In the genomic region with DNA sequence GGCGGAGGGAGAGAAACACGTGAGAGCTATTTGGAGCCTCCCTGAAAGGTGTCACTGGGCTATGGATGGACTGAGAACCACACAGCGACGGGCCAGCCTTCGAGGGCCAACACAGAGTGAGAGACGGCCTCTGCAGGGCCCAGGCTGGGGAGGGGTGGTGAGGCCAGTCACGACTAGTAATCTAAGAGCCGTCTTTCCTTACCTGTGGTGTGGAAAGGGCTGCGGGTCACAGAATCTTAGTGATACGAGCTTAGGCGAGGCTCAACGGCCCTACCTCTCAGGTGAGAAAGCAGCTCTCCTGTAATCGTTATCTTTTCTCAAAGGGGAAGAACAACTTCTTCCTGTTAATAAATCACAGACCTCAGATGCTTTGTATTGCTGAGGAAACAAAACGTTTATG, we compare ENCODE assay signal across 1 cellular context.
TF ChIP-seq lines count a peak whose summit lies in the region.

No MANE protein-coding gene starts in this region.

TF ChIP-seq in K562, 482 proteins besides CTCF, POLR2A, EP300 and RAD21:
- TF ChIP-seq BRCA1 (IDR thresholded peaks at IDR 0.05) (no peak), BRCA1 (CRISPR knock-in tag; IDR thresholded peaks at IDR 0.05) (no peak), GATA2 (CRISPR knock-in tag; IDR thresholded peaks at IDR 0.05) (no peak), SRSF1 (IDR thresholded peaks at IDR 0.05; ENCODE audit: low read depth, low read length) (no peak), POLR3A (IDR thresholded peaks at IDR 0.05; ENCODE audit: borderline replicate concordance, extremely low read depth, insufficient read depth, insufficient read length) (no peak), ZC3H4 (CRISPR knock-in tag; IDR thresholded peaks at IDR 0.05; ENCODE audit: borderline replicate concordance) (no peak), NR2C2 (CRISPR knock-in tag; IDR thresholded peaks at IDR 0.05) (no peak), NR2C2 (tag; IDR thresholded peaks at IDR 0.05) (no peak), ZFX (CRISPR knock-in tag; IDR thresholded peaks at IDR 0.05) (no peak), ZSCAN29 (IDR thresholded peaks at IDR 0.05) (no peak), POLR2B (IDR thresholded peaks at IDR 0.05; ENCODE audit: low read depth, partially characterized antibody) (no peak), MAFK (IDR thresholded peaks at IDR 0.05; ENCODE audit: low read length) (no peak), HNRNPUL1 (IDR thresholded peaks at IDR 0.05; ENCODE audit: low read length) (no peak), ZEB2 (IDR thresholded peaks at IDR 0.05) (no peak), CCAR2 (IDR thresholded peaks at IDR 0.05; ENCODE audit: low read depth, low read length) (no peak), FOXJ3 (CRISPR knock-in tag; IDR thresholded peaks at IDR 0.05) (no peak), SMAD4 (CRISPR knock-in tag; conservative IDR thresholded peaks at IDR 0.05) (no peak), CBX8 (IDR thresholded peaks at IDR 0.05; ENCODE audit: borderline replicate concordance, extremely low read depth, low read depth, low read length, poor library complexity, severe bottlenecking) (no peak), PTBP1 (IDR thresholded peaks at IDR 0.05; ENCODE audit: low read depth, low read length) (no peak), ZNF551 (CRISPR knock-in tag; IDR thresholded peaks at IDR 0.05) (no peak)
- TF ChIP-seq, protein P1, sequence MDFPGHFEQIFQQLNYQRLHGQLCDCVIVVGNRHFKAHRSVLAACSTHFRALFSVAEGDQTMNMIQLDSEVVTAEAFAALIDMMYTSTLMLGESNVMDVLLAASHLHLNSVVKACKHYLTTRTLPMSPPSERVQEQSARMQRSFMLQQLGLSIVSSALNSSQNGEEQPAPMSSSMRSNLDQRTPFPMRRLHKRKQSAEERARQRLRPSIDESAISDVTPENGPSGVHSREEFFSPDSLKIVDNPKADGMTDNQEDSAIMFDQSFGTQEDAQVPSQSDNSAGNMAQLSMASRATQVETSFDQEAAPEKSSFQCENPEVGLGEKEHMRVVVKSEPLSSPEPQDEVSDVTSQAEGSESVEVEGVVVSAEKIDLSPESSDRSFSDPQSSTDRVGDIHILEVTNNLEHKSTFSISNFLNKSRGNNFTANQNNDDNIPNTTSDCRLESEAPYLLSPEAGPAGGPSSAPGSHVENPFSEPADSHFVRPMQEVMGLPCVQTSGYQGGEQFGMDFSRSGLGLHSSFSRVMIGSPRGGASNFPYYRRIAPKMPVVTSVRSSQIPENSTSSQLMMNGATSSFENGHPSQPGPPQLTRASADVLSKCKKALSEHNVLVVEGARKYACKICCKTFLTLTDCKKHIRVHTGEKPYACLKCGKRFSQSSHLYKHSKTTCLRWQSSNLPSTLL (IDR thresholded peaks at IDR 0.05), result no peak
- TF ChIP-seq, protein P2, sequence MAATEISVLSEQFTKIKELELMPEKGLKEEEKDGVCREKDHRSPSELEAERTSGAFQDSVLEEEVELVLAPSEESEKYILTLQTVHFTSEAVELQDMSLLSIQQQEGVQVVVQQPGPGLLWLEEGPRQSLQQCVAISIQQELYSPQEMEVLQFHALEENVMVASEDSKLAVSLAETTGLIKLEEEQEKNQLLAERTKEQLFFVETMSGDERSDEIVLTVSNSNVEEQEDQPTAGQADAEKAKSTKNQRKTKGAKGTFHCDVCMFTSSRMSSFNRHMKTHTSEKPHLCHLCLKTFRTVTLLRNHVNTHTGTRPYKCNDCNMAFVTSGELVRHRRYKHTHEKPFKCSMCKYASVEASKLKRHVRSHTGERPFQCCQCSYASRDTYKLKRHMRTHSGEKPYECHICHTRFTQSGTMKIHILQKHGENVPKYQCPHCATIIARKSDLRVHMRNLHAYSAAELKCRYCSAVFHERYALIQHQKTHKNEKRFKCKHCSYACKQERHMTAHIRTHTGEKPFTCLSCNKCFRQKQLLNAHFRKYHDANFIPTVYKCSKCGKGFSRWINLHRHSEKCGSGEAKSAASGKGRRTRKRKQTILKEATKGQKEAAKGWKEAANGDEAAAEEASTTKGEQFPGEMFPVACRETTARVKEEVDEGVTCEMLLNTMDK (IDR thresholded peaks at IDR 0.05; ENCODE audit: borderline replicate concordance, insufficient read depth, low read depth, low read length, poor library complexity, severe bottlenecking), result no peak
TF ChIP-seq in K562: peak in this region for 0.
